In genomic region chr6:154706389-154706788, GRCh38 we compare ENCODE assay signal across 7 cellular contexts.
"Had no signal": no experiment of that assay in that cellular context is flagged by ENCODE, and none has a peak within 500 bp of the region (broad histone marks: within the 10 kb centered on the region; RNA-seq: fewer than 3 reads in every experiment).

No MANE protein-coding gene starts in this region.

- H3K9me3 Mint-ChIP-seq: GM23338, HFFc6, IgD-negative memory B cell had no signal

- ATAC-seq: GM23338, HepG2 had no signal

- DNase-seq: H9, HCEC 1CT, HFFc6 had no signal

- H3K4me2 ChIP-seq: GM23338 had no signal

- H3K27ac ChIP-seq: HL-60 had no signal

- H3K36me3 Mint-ChIP-seq: IgD-negative memory B cell had no signal

- H3K4me3 ChIP-seq: GM23338 had no signal

- H3K4me3 Mint-ChIP-seq: GM23338, H9, HFFc6, IgD-negative memory B cell had no signal

- H3K27ac Mint-ChIP-seq: GM23338, HFFc6, IgD-negative memory B cell had no signal
